8 cellular contexts compared by ENCODE assay signal in the genomic region with DNA sequence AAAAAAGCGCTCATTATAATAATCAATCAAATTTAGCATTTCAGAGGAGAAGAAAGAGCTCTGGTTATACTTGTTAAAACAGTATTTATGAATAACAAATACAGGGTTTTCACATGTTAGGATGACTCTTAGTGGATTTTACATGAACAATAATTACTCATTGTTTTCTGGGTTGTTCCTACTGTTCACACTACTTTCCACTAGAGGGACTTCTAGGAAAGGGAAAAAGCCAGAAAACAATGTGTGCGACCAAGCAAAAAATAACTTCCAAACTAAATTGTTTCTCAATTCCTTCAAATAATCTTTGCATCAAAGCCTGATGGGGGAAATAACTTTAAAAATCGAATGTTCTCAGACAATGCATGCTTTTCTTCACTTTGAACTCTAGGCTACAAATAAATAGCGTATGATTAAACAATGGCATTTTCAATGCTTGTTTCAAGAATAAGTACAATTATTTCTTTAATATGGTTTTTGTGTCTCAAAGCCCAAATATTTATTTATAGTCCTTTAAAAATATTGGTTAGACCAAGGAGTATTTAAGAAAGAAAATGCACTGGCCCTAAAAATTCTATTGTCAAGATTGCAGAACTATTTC.
DNase-seq lines count a peak whose midpoint lies in the region; ATAC-seq and TF ChIP-seq lines count a peak whose summit lies in the region.

No MANE protein-coding gene starts in this region.

- peaks cover 5% of the 10 kb centered on the region for H3K27me3 Mint-ChIP-seq in activated T-helper 1 cell treated with anti-CD3 and anti-CD28 coated beads, Interleukin-12 subunit alpha, Interleukin-12 subunit beta, Interleukin-2, Interleukin-4 antibody, amounts not matched to agents 30 ng/mL and 10 ng/mL and 1 ng/mL, durations not matched to agents 14 hours and 24 hours and 36 hours (ENCODE audit: insufficient read depth)

- H3K9me3 Mint-ChIP-seq in activated T-helper 1 cell treated with anti-CD3 and anti-CD28 coated beads, Interleukin-12 subunit alpha, Interleukin-12 subunit beta, Interleukin-2, Interleukin-4 antibody, amounts not matched to agents 30 ng/mL and 10 ng/mL and 1 ng/mL, durations not matched to agents 14 hours and 24 hours and 36 hours, result no peaks in the 10 kb centered on the region

- H3K4me1 ChIP-seq in BE2C (no peaks in the 10 kb centered on the region), psoas muscle (peaks cover 20% of the 10 kb centered on the region)

- H3K9me3 ChIP-seq in BE2C (no peaks in the 10 kb centered on the region), psoas muscle (no peaks in the 10 kb centered on the region)

- H3K4me1 Mint-ChIP-seq in activated T-helper 1 cell treated with anti-CD3 and anti-CD28 coated beads, Interleukin-12 subunit alpha, Interleukin-12 subunit beta, Interleukin-2, Interleukin-4 antibody, amounts not matched to agents 30 ng/mL and 10 ng/mL and 1 ng/mL, durations not matched to agents 14 hours and 24 hours and 36 hours (ENCODE audit: low read depth), result peaks cover 8% of the 10 kb centered on the region

- 43 to 51% (median 49%) methylated on average over 4 of the region's 4 CpGs for WGBS in psoas muscle, 3 donors

- intact Hi-C loops in psoas muscle (cut with DNase I), result loop anchor here (2.0 to 10.0 kb wide), 3 partner anchors 470 to 572 kb away; a partner anchor contains a TSS
- intact Hi-C loops in activated T-helper 1 cell treated with anti-CD3 and anti-CD28 coated beads, Interleukin-12 subunit alpha, Interleukin-12 subunit beta, Interleukin-2, Interleukin-4 antibody, amounts not matched to agents 30 ng/mL and 10 ng/mL and 1 ng/mL, durations not matched to agents 14 hours and 24 hours and 36 hours (cut with micrococcal nuclease), result loop anchor here (1.0 to 10.0 kb wide), 5 partner anchors 350 to 980 kb away; a partner anchor contains a TSS

- peaks cover 11% of the 10 kb centered on the region for H3K27me3 ChIP-seq in BE2C
- no peaks in the 10 kb centered on the region for H3K27me3 ChIP-seq in psoas muscle (ENCODE audit: insufficient read depth in 3 of 3, low read length in 2 of 3)

- no peaks in the 10 kb centered on the region for H3K36me3 Mint-ChIP-seq in activated T-helper 1 cell treated with anti-CD3 and anti-CD28 coated beads, Interleukin-12 subunit alpha, Interleukin-12 subunit beta, Interleukin-2, Interleukin-4 antibody, amounts not matched to agents 30 ng/mL and 10 ng/mL and 1 ng/mL, durations not matched to agents 14 hours and 24 hours and 36 hours (ENCODE audit: low read depth)

- no peak overlapping the region for H3K27ac ChIP-seq in psoas muscle

- DNase-seq in BE2C, result no peak
- peak; percentile 4 for DNase-seq in GM20000 (ENCODE audit: low spot score)
- DNase-seq in OCI-M1 (lab: John Stamatoyannopoulos, UW), result peak; percentile 77
- DNase-seq in epithelial cell of proximal tubule (ENCODE audit: low read depth), result peak; percentile 9
- DNase-seq in psoas muscle, result no peak
- DNase-seq in activated T-helper 1 cell treated with anti-CD3 and anti-CD28 coated beads, Interleukin-12 subunit alpha, Interleukin-12 subunit beta, Interleukin-2, Interleukin-4 antibody, amounts not matched to agents 30 ng/mL and 10 ng/mL and 1 ng/mL, durations not matched to agents 14 hours and 24 hours and 36 hours (ENCODE audit: low spot score), result no peak
- DNase-seq in NCI-H774 (lab: John Stamatoyannopoulos, UW), result no peak
- no peak for DNase-seq in activated CD4-positive, alpha-beta T cell treated with anti-CD3 and anti-CD28 coated beads for 1 hour

- H3K27ac Mint-ChIP-seq in activated T-helper 1 cell treated with anti-CD3 and anti-CD28 coated beads, Interleukin-12 subunit alpha, Interleukin-12 subunit beta, Interleukin-2, Interleukin-4 antibody, amounts not matched to agents 30 ng/mL and 10 ng/mL and 1 ng/mL, durations not matched to agents 14 hours and 24 hours and 36 hours, result no peak overlapping the region

- no peak overlapping the region for H3K4me3 Mint-ChIP-seq in activated T-helper 1 cell treated with anti-CD3 and anti-CD28 coated beads, Interleukin-12 subunit alpha, Interleukin-12 subunit beta, Interleukin-2, Interleukin-4 antibody, amounts not matched to agents 30 ng/mL and 10 ng/mL and 1 ng/mL, durations not matched to agents 14 hours and 24 hours and 36 hours

- peak in 3 of 4 donors; percentile 42 to 68 (median 46) for ATAC-seq in psoas muscle

- H3K36me3 ChIP-seq in BE2C, result no peaks in the 10 kb centered on the region
- H3K36me3 ChIP-seq in psoas muscle (ENCODE audit: insufficient read depth in 1 of 2, low read depth in 1 of 2), result no peaks in the 10 kb centered on the region

- peak; percentile 65 for TF ChIP-seq CTCF in BE2C (IDR thresholded peaks at IDR 0.05; ENCODE audit: low read depth, low read length)
- no peak for TF ChIP-seq CTCF in GM20000 (IDR thresholded peaks at IDR 0.05; ENCODE audit: extremely low read depth, missing control alignments)
- TF ChIP-seq CTCF in epithelial cell of proximal tubule (conservative IDR thresholded peaks at IDR 0.05; ENCODE audit: low read depth, low read length), result peak; percentile 81
- TF ChIP-seq CTCF in psoas muscle (IDR thresholded peaks at IDR 0.05), result peak; percentile 68

- H3K4me3 ChIP-seq in BE2C (ENCODE audit: low read depth, low read length), result no peak overlapping the region
- H3K4me3 ChIP-seq in epithelial cell of proximal tubule (ENCODE audit: low read depth, low read length), result no peak overlapping the region
- H3K4me3 ChIP-seq in psoas muscle, result no peak overlapping the region

Comparison
In these comparisons a context has a peak if more than half of its experiments do, and no peak if none do; other contexts are left out.
1. DNase-seq: peak in GM20000 (single experiment), OCI-M1 (single experiment) and epithelial cell of proximal tubule (single experiment); none in BE2C (single experiment), psoas muscle (0 of 2), activated T-helper 1 cell treated with anti-CD3 and anti-CD28 coated beads, Interleukin-12 subunit alpha, Interleukin-12 subunit beta, Interleukin-2, Interleukin-4 antibody, amounts not matched to agents 30 ng/mL and 10 ng/mL and 1 ng/mL, durations not matched to agents 14 hours and 24 hours and 36 hours (single experiment), NCI-H774 (single experiment) and activated CD4-positive, alpha-beta T cell treated with anti-CD3 and anti-CD28 coated beads for 1 hour (single experiment).